ENCODE assay signal across 1 cellular context in genomic region chr7:74302745-74303221, GRCh38.
TF ChIP-seq lines count a peak whose summit lies in the region.

No MANE protein-coding gene starts in this region.

TF ChIP-seq in IMR-90, 13 proteins besides CTCF, POLR2A, EP300 and RAD21:
- no peak for TF ChIP-seq RFX5 (IDR thresholded peaks at IDR 0.05; ENCODE audit: low read depth, low read length)
- TF ChIP-seq MXI1 (IDR thresholded peaks at IDR 0.05; ENCODE audit: borderline replicate concordance, low read depth, low read length), result no peak
- no peak for TF ChIP-seq CHD1 (IDR thresholded peaks at IDR 0.05; ENCODE audit: low read depth, low read length)
- TF ChIP-seq NFE2L2 (IDR thresholded peaks at IDR 0.05; ENCODE audit: low read depth, low read length), result no peak
- TF ChIP-seq FOS (IDR thresholded peaks at IDR 0.05; ENCODE audit: low read depth, low read length), result no peak
- no peak for TF ChIP-seq ELK1 (IDR thresholded peaks at IDR 0.05; ENCODE audit: borderline replicate concordance, low read depth, low read length)
- no peak for TF ChIP-seq BHLHE40 (IDR thresholded peaks at IDR 0.05; ENCODE audit: low read depth, low read length)
- no peak for TF ChIP-seq MAZ (IDR thresholded peaks at IDR 0.05; ENCODE audit: borderline replicate concordance, low read depth, low read length)
- no peak for TF ChIP-seq MAFK (IDR thresholded peaks at IDR 0.05; ENCODE audit: low read depth, low read length)
- no peak for TF ChIP-seq RCOR1 (IDR thresholded peaks at IDR 0.05; ENCODE audit: insufficient replicate concordance, low read length)
